29 cellular contexts compared by ENCODE assay signal in genomic region chr5:62727184-62727583, GRCh38.
"Had no signal": no experiment of that assay in that cellular context is flagged by ENCODE, and none has a peak within 500 bp of the region (broad histone marks: within the 10 kb centered on the region; RNA-seq: fewer than 3 reads in every experiment).

No MANE protein-coding gene starts in this region.

- H3K79me2 ChIP-seq: hepatocyte had no signal

- FAIRE-seq: colon, endometrium, endothelial cell of umbilical vein, frontal cortex had no signal

- H3K27me3 ChIP-seq: colonic mucosa, esophagus muscularis mucosa, esophagus squamous epithelium, foreskin keratinocyte, gastrocnemius medialis, gastroesophageal sphincter, heart left ventricle, heart right ventricle, hepatocyte had no signal

- H3K27ac ChIP-seq: colonic mucosa, coronary artery, dorsolateral prefrontal cortex, epithelial cell of prostate, esophagus muscularis mucosa, esophagus squamous epithelium, foreskin keratinocyte, gastrocnemius medialis, gastroesophageal sphincter, heart left ventricle, heart right ventricle, hepatocyte had no signal

- H3K4me3 Mint-ChIP-seq: dendritic cell treated with granulocyte-macrophage colony-stimulating factor and Interleukin-4, amounts not matched to agents 40 ng/mL and 50 ng/mL, for 4 days; effector memory CD8-positive, alpha-beta T cell; endodermal cell had no signal

- H3K36me3 ChIP-seq: colonic mucosa, esophagus muscularis mucosa, esophagus squamous epithelium, gastrocnemius medialis, gastroesophageal sphincter, heart left ventricle, heart right ventricle had no signal

- H3K4me3 ChIP-seq: colonic mucosa, coronary artery, dorsolateral prefrontal cortex, esophagus muscularis mucosa, esophagus squamous epithelium, gastrocnemius medialis, gastroesophageal sphincter, heart left ventricle, heart right ventricle, hepatocyte had no signal

- H3K4me1 Mint-ChIP-seq: endodermal cell had no signal

- H3K4me1 ChIP-seq: colonic mucosa, esophagus muscularis mucosa, esophagus squamous epithelium, foreskin keratinocyte, gastrocnemius medialis, gastroesophageal sphincter had no signal

- ATAC-seq: effector memory CD8-positive, alpha-beta T cell; esophagus mucosa; foreskin keratinocyte; gastrocnemius medialis; gastroesophageal sphincter; heart left ventricle; heart right ventricle had no signal

- H3K27ac Mint-ChIP-seq: dendritic cell treated with granulocyte-macrophage colony-stimulating factor and Interleukin-4, amounts not matched to agents 40 ng/mL and 50 ng/mL, for 4 days; effector memory CD8-positive, alpha-beta T cell; endodermal cell had no signal

- H3K9me3 Mint-ChIP-seq: dendritic cell treated with granulocyte-macrophage colony-stimulating factor and Interleukin-4, amounts not matched to agents 40 ng/mL and 50 ng/mL, for 4 days; effector memory CD8-positive, alpha-beta T cell; endodermal cell had no signal

- H3K9me3 ChIP-seq: colonic mucosa, esophagus squamous epithelium, gastrocnemius medialis, gastroesophageal sphincter had no signal

- H2AFZ ChIP-seq: hepatocyte had no signal

- H3K4me2 ChIP-seq: hepatocyte had no signal

- H3K27me3 Mint-ChIP-seq: dendritic cell treated with granulocyte-macrophage colony-stimulating factor and Interleukin-4, amounts not matched to agents 40 ng/mL and 50 ng/mL, for 4 days had no signal

- DNase-seq: colonic mucosa; cortex of kidney; dermis blood vessel endothelial cell; dorsolateral prefrontal cortex; effector CD4-positive, alpha-beta T cell; effector CD8-positive, alpha-beta T cell; effector memory CD4-positive, alpha-beta T cell; effector memory CD8-positive, alpha-beta T cell; endodermal cell; erythroblast; esophagus squamous epithelium; foreskin fibroblast; foreskin keratinocyte; foreskin melanocyte; gastrocnemius medialis; head of caudate nucleus; heart left ventricle; heart right ventricle had no signal
